Comparison of ENCODE assay signal across 29 cellular contexts in genomic region chr1:203640117-203640516, GRCh38. TPM values are rescaled to one million over a fixed set of nuclear protein-coding genes. Genes with fewer than 3 reads are reported as not detected.
DNase-seq lines count a peak whose midpoint lies in the region; ATAC-seq and TF ChIP-seq lines count a peak whose summit lies in the region.
"Had no signal": no experiment of that assay in that cellular context is flagged by ENCODE, and none has a peak within 500 bp of the region (broad histone marks: within the 10 kb centered on the region; RNA-seq: fewer than 3 reads in every experiment).

No MANE protein-coding gene starts in this region.

- no peak overlapping the region for H3K4me3 ChIP-seq in CD8-positive, alpha-beta T cell (ENCODE audit: low read depth, low read length)
- H3K4me3 ChIP-seq in transverse colon = no peak overlapping the region
- H3K4me3 ChIP-seq: cardiac muscle cell, coronary artery, GM23338, heart right ventricle, Peyer's patch, psoas muscle had no signal

- POLR2A ChIA-PET in CD8-positive, alpha-beta T cell (lab: Charles Lee) = no interaction called here

- H3K36me3 ChIP-seq in CD8-positive, alpha-beta T cell (ENCODE audit: insufficient read depth, low read length) = no peaks in the 10 kb centered on the region
- no peaks in the 10 kb centered on the region for H3K36me3 ChIP-seq in transverse colon
- H3K36me3 ChIP-seq: cardiac muscle cell, Peyer's patch had no signal

- no peak for DNase-seq in CD8-positive, alpha-beta T cell
- no peak for DNase-seq in activated T-helper 1 cell treated with anti-CD3 and anti-CD28 coated beads, Interleukin-12 subunit alpha, Interleukin-12 subunit beta, Interleukin-2, Interleukin-4 antibody, amounts not matched to agents 30 ng/mL and 10 ng/mL and 1 ng/mL, durations not matched to agents 14 hours and 24 hours and 36 hours (ENCODE audit: low spot score)
- DNase-seq in immature natural killer cell (no peak), transverse colon (no peak), NOMO-1 treated with dmso at 0.1 percent for 144 hours (lab: John Stamatoyannopoulos, UW; ENCODE audit: unreplicated experiment) (no peak), NCI-H1694 treated with DMSO at 0.1 percent for 48 hours (lab: John Stamatoyannopoulos, UW) (no peak), iPS-NIHi7 (ENCODE audit: extremely low spot score) (no peak)
- DNase-seq: activated CD4-positive, alpha-beta T cell treated with anti-CD3 and anti-CD28 coated beads for 1 hour; activated naive CD4-positive, alpha-beta T cell; activated naive CD8-positive, alpha-beta T cell treated with anti-CD3 and anti-CD28 coated beads, Interleukin-2, amount 50 U/mL, for 24 hours; activated T-cell treated with anti-CD3 and anti-CD28 coated beads, Interleukin-2, amount 50 U/mL, for 24 hours; foreskin keratinocyte; heart right ventricle; IMR-90; MV-4-11; NCI-H1436; NCI-H226; NCI-H69; nucleus accumbens; Peyer's patch; psoas muscle; SHP77; stimulated activated CD4-positive, alpha-beta T cell treated with anti-CD3 and anti-CD28 coated beads, Interleukin-4, amount 100 ng/mL, for 24 hours had no signal

- H3K4me1 Mint-ChIP-seq in CD8-positive, alpha-beta T cell (ENCODE audit: low read depth) = peaks cover 64% of the 10 kb centered on the region
- H3K4me1 Mint-ChIP-seq in activated T-helper 1 cell treated with anti-CD3 and anti-CD28 coated beads, Interleukin-12 subunit alpha, Interleukin-12 subunit beta, Interleukin-2, Interleukin-4 antibody, amounts not matched to agents 30 ng/mL and 10 ng/mL and 1 ng/mL, durations not matched to agents 14 hours and 24 hours and 36 hours (ENCODE audit: low read depth) = peaks cover 70% of the 10 kb centered on the region
- H3K4me1 Mint-ChIP-seq in immature natural killer cell = peaks cover 90 to 91% of the 10 kb centered on the region in 2 donors

- WGBS in transverse colon (ENCODE audit: low coverage in 1 of 2), 2 donors = 86 to 92% methylated on average over 3 to 4 of the region's 4 CpGs

- CTCF ChIA-PET in CD8-positive, alpha-beta T cell (lab: Charles Lee) = interaction anchor here (0.8 to 1.6 kb wide), 5 partner anchors 32 to 136 kb away, joined by 3 to 5 read pairs (median 4); no protein-coding TSS in a partner anchor

- no peak overlapping the region for H3K27ac ChIP-seq in CD8-positive, alpha-beta T cell (ENCODE audit: low read depth, low read length)
- H3K27ac ChIP-seq in transverse colon = peak overlapping the region; percentile 17 to 94 (median 76)
- H3K27ac ChIP-seq: cardiac muscle cell, foreskin keratinocyte, psoas muscle had no signal

- no peaks in the 10 kb centered on the region for H3K27me3 ChIP-seq in CD8-positive, alpha-beta T cell (ENCODE audit: insufficient read depth, low read length)
- H3K27me3 ChIP-seq in transverse colon = no peaks in the 10 kb centered on the region
- H3K27me3 ChIP-seq: foreskin keratinocyte, heart right ventricle, Peyer's patch had no signal

- no peak for TF ChIP-seq POLR2A in transverse colon (IDR thresholded peaks at IDR 0.05)

- no peaks in the 10 kb centered on the region for H3K9me3 ChIP-seq in CD8-positive, alpha-beta T cell (ENCODE audit: low read length)
- H3K9me3 ChIP-seq in transverse colon = no peaks in the 10 kb centered on the region
- H3K9me3 ChIP-seq: heart right ventricle, Peyer's patch, psoas muscle had no signal

- TF ChIP-seq CTCF in CD8-positive, alpha-beta T cell (IDR thresholded peaks at IDR 0.05) = no peak
- no peak for TF ChIP-seq CTCF in transverse colon (IDR thresholded peaks at IDR 0.05)

- no peaks in the 10 kb centered on the region for H3K27me3 Mint-ChIP-seq in CD8-positive, alpha-beta T cell (ENCODE audit: low read depth)
- no peaks in the 10 kb centered on the region for H3K27me3 Mint-ChIP-seq in activated T-helper 1 cell treated with anti-CD3 and anti-CD28 coated beads, Interleukin-12 subunit alpha, Interleukin-12 subunit beta, Interleukin-2, Interleukin-4 antibody, amounts not matched to agents 30 ng/mL and 10 ng/mL and 1 ng/mL, durations not matched to agents 14 hours and 24 hours and 36 hours (ENCODE audit: insufficient read depth)
- H3K27me3 Mint-ChIP-seq in immature natural killer cell (ENCODE audit: low read depth in 3 of 3) = peaks cover 0 to 2% (median 2%) of the 10 kb centered on the region in 3 donors
- H3K27me3 Mint-ChIP-seq: activated naive CD8-positive, alpha-beta T cell treated with anti-CD3 and anti-CD28 coated beads, Interleukin-2, amount 50 U/mL, for 24 hours; activated T-cell treated with anti-CD3 and anti-CD28 coated beads, Interleukin-2, amount 50 U/mL, for 24 hours had no signal

- no peak for TF ChIP-seq EP300 in transverse colon (IDR thresholded peaks at IDR 0.05; ENCODE audit: low read depth)

- peaks cover 42% of the 10 kb centered on the region for H3K36me3 Mint-ChIP-seq in CD8-positive, alpha-beta T cell
- peaks cover 39% of the 10 kb centered on the region for H3K36me3 Mint-ChIP-seq in activated T-helper 1 cell treated with anti-CD3 and anti-CD28 coated beads, Interleukin-12 subunit alpha, Interleukin-12 subunit beta, Interleukin-2, Interleukin-4 antibody, amounts not matched to agents 30 ng/mL and 10 ng/mL and 1 ng/mL, durations not matched to agents 14 hours and 24 hours and 36 hours (ENCODE audit: low read depth)
- H3K36me3 Mint-ChIP-seq in immature natural killer cell = peaks cover 0 to 26% (median 3%) of the 10 kb centered on the region in 3 donors

- in situ Hi-C loops in transverse colon (cut with MboI; ENCODE audit: low pct_ligation_motif_present in 1 of 4, low pct_unique_long_range_greater_than_20kb in 1 of 4, low sequenced_read_pairs in 3 of 4) = no loop called here

- peak overlapping the region; percentile 37 for H3K27ac Mint-ChIP-seq in CD8-positive, alpha-beta T cell
- peak overlapping the region; percentile 40 for H3K27ac Mint-ChIP-seq in activated T-helper 1 cell treated with anti-CD3 and anti-CD28 coated beads, Interleukin-12 subunit alpha, Interleukin-12 subunit beta, Interleukin-2, Interleukin-4 antibody, amounts not matched to agents 30 ng/mL and 10 ng/mL and 1 ng/mL, durations not matched to agents 14 hours and 24 hours and 36 hours
- H3K27ac Mint-ChIP-seq in immature natural killer cell = peak overlapping the region in 5 of 6 donors; percentile 63 to 86 (median 71)
- H3K27ac Mint-ChIP-seq: activated naive CD8-positive, alpha-beta T cell treated with anti-CD3 and anti-CD28 coated beads, Interleukin-2, amount 50 U/mL, for 24 hours; activated T-cell treated with anti-CD3 and anti-CD28 coated beads, Interleukin-2, amount 50 U/mL, for 24 hours; GM23338; mesothelial cell of epicardium; T-helper 2 cell treated with Interferon-gamma antibody and Interleukin-4, amounts not matched to agents 5 μg/mL and 100 μg/mL, for 36 hours had no signal

- no peaks in the 10 kb centered on the region for H3K9me3 Mint-ChIP-seq in CD8-positive, alpha-beta T cell
- no peaks in the 10 kb centered on the region for H3K9me3 Mint-ChIP-seq in activated T-helper 1 cell treated with anti-CD3 and anti-CD28 coated beads, Interleukin-12 subunit alpha, Interleukin-12 subunit beta, Interleukin-2, Interleukin-4 antibody, amounts not matched to agents 30 ng/mL and 10 ng/mL and 1 ng/mL, durations not matched to agents 14 hours and 24 hours and 36 hours
- no peaks in the 10 kb centered on the region for H3K9me3 Mint-ChIP-seq in immature natural killer cell
- H3K9me3 Mint-ChIP-seq: activated naive CD8-positive, alpha-beta T cell treated with anti-CD3 and anti-CD28 coated beads, Interleukin-2, amount 50 U/mL, for 24 hours; activated T-cell treated with anti-CD3 and anti-CD28 coated beads, Interleukin-2, amount 50 U/mL, for 24 hours; GM23338; mesothelial cell of epicardium; T-helper 2 cell treated with Interferon-gamma antibody and Interleukin-4, amounts not matched to agents 5 μg/mL and 100 μg/mL, for 36 hours had no signal

- H3K4me1 ChIP-seq in CD8-positive, alpha-beta T cell (ENCODE audit: insufficient read depth, low read length) = peaks cover 15% of the 10 kb centered on the region
- peaks cover 40 to 70% (median 43%) of the 10 kb centered on the region in 4 donors for H3K4me1 ChIP-seq in transverse colon

- H3K4me3 Mint-ChIP-seq in CD8-positive, alpha-beta T cell = no peak overlapping the region
- no peak overlapping the region for H3K4me3 Mint-ChIP-seq in activated T-helper 1 cell treated with anti-CD3 and anti-CD28 coated beads, Interleukin-12 subunit alpha, Interleukin-12 subunit beta, Interleukin-2, Interleukin-4 antibody, amounts not matched to agents 30 ng/mL and 10 ng/mL and 1 ng/mL, durations not matched to agents 14 hours and 24 hours and 36 hours
- peak overlapping the region in 3 of 5 donors; percentile 9 to 10 (median 9) for H3K4me3 Mint-ChIP-seq in immature natural killer cell
- H3K4me3 Mint-ChIP-seq: activated naive CD8-positive, alpha-beta T cell treated with anti-CD3 and anti-CD28 coated beads, Interleukin-2, amount 50 U/mL, for 24 hours; activated T-cell treated with anti-CD3 and anti-CD28 coated beads, Interleukin-2, amount 50 U/mL, for 24 hours; GM23338; mesothelial cell of epicardium; T-helper 2 cell treated with Interferon-gamma antibody and Interleukin-4, amounts not matched to agents 5 μg/mL and 100 μg/mL, for 36 hours had no signal

- intact Hi-C loops in CD8-positive, alpha-beta T cell (cut with DNase I, micrococcal nuclease) = no loop called here
- intact Hi-C loops in activated T-helper 1 cell treated with anti-CD3 and anti-CD28 coated beads, Interleukin-12 subunit alpha, Interleukin-12 subunit beta, Interleukin-2, Interleukin-4 antibody, amounts not matched to agents 30 ng/mL and 10 ng/mL and 1 ng/mL, durations not matched to agents 14 hours and 24 hours and 36 hours (cut with micrococcal nuclease) = no loop called here
- intact Hi-C loops in transverse colon (cut with DNase I; ENCODE audit: low total_unique reads) = no loop called here

- no peak for ATAC-seq in CD8-positive, alpha-beta T cell
- ATAC-seq: activated naive CD8-positive, alpha-beta T cell treated with anti-CD3 and anti-CD28 coated beads, Interleukin-2, amount 50 U/mL, for 24 hours; foreskin keratinocyte; psoas muscle; sciatic nerve had no signal

RNA-seq across cellular contexts. Expression of gene ATP2B4, which starts 13.5 kb away (rescaled TPM):
- 10 to 100 TPM; 10.6 to 12.0 TPM for total RNA-seq in CD8-positive, alpha-beta T cell
- 47.4 and 49.8 TPM in 2 replicates for total RNA-seq in activated T-helper 1 cell treated with anti-CD3 and anti-CD28 coated beads, Interleukin-12 subunit alpha, Interleukin-12 subunit beta, Interleukin-2, Interleukin-4 antibody, amounts not matched to agents 30 ng/mL and 10 ng/mL and 1 ng/mL, durations not matched to agents 14 hours and 24 hours and 36 hours
- 10 to 100 TPM; 24.5 to 63.1 (median 36.8) TPM for polyA plus RNA-seq in immature natural killer cell
- total RNA-seq in transverse colon = 100 to 1,000 TPM in 1 of 4 donors, 10 to 100 TPM in 3; 58.4 to 146 (median 79.6) TPM

Comparison
In these comparisons a context has a peak if more than half of its experiments do, and no peak if none do; other contexts are left out.
1. H3K4me3 Mint-ChIP-seq: peak in immature natural killer cell (3 of 5); none in CD8-positive, alpha-beta T cell (single experiment) and activated T-helper 1 cell treated with anti-CD3 and anti-CD28 coated beads, Interleukin-12 subunit alpha, Interleukin-12 subunit beta, Interleukin-2, Interleukin-4 antibody, amounts not matched to agents 30 ng/mL and 10 ng/mL and 1 ng/mL, durations not matched to agents 14 hours and 24 hours and 36 hours (single experiment).
2. Peak in every context shown above with its lines, with median percentiles within 50 percentile points of each other: H3K27ac Mint-ChIP-seq.